12 cellular contexts compared by ENCODE assay signal in the genomic region with DNA sequence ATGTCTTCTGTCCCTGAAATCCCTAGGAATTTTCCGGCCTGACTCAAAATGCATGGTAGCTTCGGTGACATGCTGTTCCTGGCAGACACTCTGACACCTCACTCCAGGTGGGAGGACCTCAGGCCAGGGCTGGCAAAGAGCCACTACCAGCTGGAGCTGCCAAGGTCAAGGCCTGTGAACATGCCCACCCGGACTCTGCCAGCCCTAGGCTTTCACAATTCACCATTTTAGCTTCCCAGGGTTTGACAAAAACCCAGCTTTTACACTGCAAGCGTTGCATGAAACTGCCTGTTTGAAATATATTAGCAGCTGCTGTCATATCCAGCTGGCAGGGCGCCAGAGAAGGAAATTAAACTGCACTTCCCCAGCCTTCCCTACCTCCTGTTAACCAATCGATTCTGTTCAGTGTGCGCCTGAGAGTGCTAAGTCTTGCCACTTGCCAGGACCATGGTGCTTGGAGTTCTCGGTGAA.
DNase-seq lines count a peak whose midpoint lies in the region; ATAC-seq and TF ChIP-seq lines count a peak whose summit lies in the region.
"Had no signal": no experiment of that assay in that cellular context is flagged by ENCODE, and none has a peak within 500 bp of the region (broad histone marks: within the 10 kb centered on the region; RNA-seq: fewer than 3 reads in every experiment).

No MANE protein-coding gene starts in this region.

- H3K9me3 ChIP-seq in right lobe of liver = no peaks in the 10 kb centered on the region
- H3K9me3 ChIP-seq: BLaER1 had no signal

- H3K27ac Mint-ChIP-seq in immature natural killer cell = no peak overlapping the region
- H3K27ac Mint-ChIP-seq: naive thymus-derived CD4-positive, alpha-beta T cell had no signal

- H3K36me3 ChIP-seq in right lobe of liver = no peaks in the 10 kb centered on the region
- H3K36me3 ChIP-seq: BLaER1 had no signal

- intact Hi-C loops in right lobe of liver (cut with DNase I) = no loop called here

- no peaks in the 10 kb centered on the region for H3K36me3 Mint-ChIP-seq in immature natural killer cell

- H3K4me3 ChIP-seq in right lobe of liver = no peak overlapping the region
- H3K4me3 ChIP-seq: BLaER1 had no signal

- no peak for TF ChIP-seq POLR2A in right lobe of liver (IDR thresholded peaks at IDR 0.05)

- ATAC-seq in right lobe of liver (peak; percentile 91 to 99 (median 97)), HG02970 (IDR thresholded peaks at IDR 0.05; ENCODE audit: low FRiP score, unreplicated experiment) (no peak)
- ATAC-seq: naive thymus-derived CD4-positive, alpha-beta T cell had no signal

- H3K27me3 ChIP-seq in right lobe of liver = no peaks in the 10 kb centered on the region
- H3K27me3 ChIP-seq: BLaER1 had no signal

- H3K27me3 Mint-ChIP-seq in immature natural killer cell (ENCODE audit: low read depth in 3 of 3) = peaks cover 3 to 4% (median 4%) of the 10 kb centered on the region in 3 donors

- peaks cover 0 to 6% (median 0%) of the 10 kb centered on the region in 6 donors for H3K9me3 Mint-ChIP-seq in immature natural killer cell

- 13% methylated on average over 8 of the region's 8 CpGs for WGBS in right lobe of liver (ENCODE audit: insufficient coverage, low coverage, low lambda C conversion rate, missing lambda C conversion rate)

- TF ChIP-seq CTCF in right lobe of liver (IDR thresholded peaks at IDR 0.05) = no peak

- H3K4me1 ChIP-seq in right lobe of liver = peaks cover 0 to 13% (median 2%) of the 10 kb centered on the region in 4 donors
- H3K4me1 ChIP-seq: BLaER1 had no signal

- no peaks in the 10 kb centered on the region for H3K4me1 Mint-ChIP-seq in immature natural killer cell

- DNase-seq in COR-L47 (lab: John Stamatoyannopoulos, UW) (peak; percentile 51), NCI-H1092 (lab: John Stamatoyannopoulos, UW) (peak; percentile 88), NCI-H524 (lab: John Stamatoyannopoulos, UW) (peak; percentile 62 to 83), right lobe of liver (peak; percentile 81 to 92 (median 87)), immature natural killer cell (no peak), HPDE6-E6E7 (ENCODE audit: extremely low spot score) (no peak), HCEC 1CT (no peak)
- DNase-seq: activated CD8-positive, alpha-beta memory T cell treated with anti-CD3 and anti-CD28 coated beads for 24 hours; naive thymus-derived CD4-positive, alpha-beta T cell had no signal

- no peak overlapping the region for H3K27ac ChIP-seq in right lobe of liver
- H3K27ac ChIP-seq: BLaER1, HL-60 had no signal

- no peak overlapping the region for H3K4me3 Mint-ChIP-seq in immature natural killer cell
- H3K4me3 Mint-ChIP-seq: naive thymus-derived CD4-positive, alpha-beta T cell had no signal

Comparison
In these comparisons a context has a peak if more than half of its experiments do, and no peak if none do; other contexts are left out.
1. DNase-seq: peak in COR-L47 (single experiment), NCI-H1092 (single experiment), NCI-H524 (2 of 2) and right lobe of liver (3 of 3); none in immature natural killer cell (0 of 3), HPDE6-E6E7 (single experiment) and HCEC 1CT (single experiment).